In genomic region chr14:37279818-37280217, GRCh38 we compare ENCODE assay signal across 17 cellular contexts.
DNase-seq lines count a peak whose midpoint lies in the region; ATAC-seq, FAIRE-seq and TF ChIP-seq lines count a peak whose summit lies in the region.
"Had no signal": no experiment of that assay in that cellular context is flagged by ENCODE, and none has a peak within 500 bp of the region (broad histone marks: within the 10 kb centered on the region; RNA-seq: fewer than 3 reads in every experiment).

No MANE protein-coding gene starts in this region.

- no peaks in the 10 kb centered on the region for H3K36me3 ChIP-seq in HepG2 (replicated peaks in 1 of 2; ENCODE audit: control insufficient read depth in 1 of 2, insufficient read depth in 2 of 2, low read length in 2 of 2)
- no peaks in the 10 kb centered on the region for H3K36me3 ChIP-seq in OCI-LY7 (ENCODE audit: insufficient read depth, low read length)
- H3K36me3 ChIP-seq: BLaER1 treated with 17β-estradiol and CSF1 and Interleukin-3, amounts not matched to agents 10 nM and 100 nM had no signal

- H3K79me2 ChIP-seq in HepG2 (ENCODE audit: insufficient read depth, low read length) (no peaks in the 10 kb centered on the region), OCI-LY7 (ENCODE audit: insufficient read depth, low read depth, low read length) (no peaks in the 10 kb centered on the region)

- no peak overlapping the region for H2AFZ ChIP-seq in HepG2 (ENCODE audit: low read length)
- no peak overlapping the region for H2AFZ ChIP-seq in OCI-LY7 (ENCODE audit: low read length)

- H3K9me3 ChIP-seq in HepG2 (ENCODE audit: low read length) (no peaks in the 10 kb centered on the region), OCI-LY7 (ENCODE audit: low read length) (no peaks in the 10 kb centered on the region)
- H3K9me3 ChIP-seq: A549; BLaER1 treated with 17β-estradiol and CSF1 and Interleukin-3, amounts not matched to agents 10 nM and 100 nM; Caco-2 had no signal

- TF ChIP-seq RAD21 in HepG2 (CRISPR knock-in tag; IDR thresholded peaks at IDR 0.05), result no peak

- intact Hi-C loops in HepG2 (cut with micrococcal nuclease; ENCODE audit: unreplicated experiment) (no loop called here), OCI-LY7 (cut with micrococcal nuclease; ENCODE audit: unreplicated experiment) (no loop called here)

- no peaks in the 10 kb centered on the region for H4K20me1 ChIP-seq in HepG2 (ENCODE audit: insufficient read depth, low read length)
- H4K20me1 ChIP-seq in OCI-LY7 (ENCODE audit: insufficient read depth, low read length), result no peaks in the 10 kb centered on the region
- H4K20me1 ChIP-seq: BLaER1 treated with 17β-estradiol and CSF1 and Interleukin-3, amounts not matched to agents 10 nM and 100 nM had no signal

- no peaks in the 10 kb centered on the region for H3K27me3 ChIP-seq in HepG2 (ENCODE audit: control insufficient read depth in 1 of 2, insufficient read depth in 2 of 2, low read length in 2 of 2)
- H3K27me3 ChIP-seq: BLaER1 treated with 17β-estradiol and CSF1 and Interleukin-3, amounts not matched to agents 10 nM and 100 nM had no signal

- DNase-seq in amniotic epithelial cell (ENCODE audit: low read depth) (peak; percentile 1), HepG2 (ENCODE audit: low spot score) (no peak), T-helper 2 cell (no peak), OCI-LY7 (ENCODE audit: low spot score) (no peak)
- DNase-seq: AML-193; Caco-2; Calu3; CD4-positive, alpha-beta T cell; CD8-positive, alpha-beta T cell; DMS79 treated with DMSO at 0.1 percent for 48 hours; GF-D8 had no signal

- in situ Hi-C loops in HepG2 (cut with HindIII; ENCODE audit: extremely low pct_ligation_motif_present, low pct_unique_long_range_greater_than_20kb), result no loop called here

- H3K4me2 ChIP-seq in HepG2 (ENCODE audit: low read depth, low read length) (no peak overlapping the region), OCI-LY7 (ENCODE audit: low read length) (no peak overlapping the region)
- H3K4me2 ChIP-seq: A549; BLaER1 treated with 17β-estradiol and CSF1 and Interleukin-3, amounts not matched to agents 10 nM and 100 nM had no signal

- TF ChIP-seq EP300 in HepG2 (IDR thresholded peaks at IDR 0.05; ENCODE audit: low read depth in 2 of 2, low read length in 2 of 2) (no peak), HepG2 (CRISPR knock-in tag; IDR thresholded peaks at IDR 0.05; ENCODE audit: borderline replicate concordance) (no peak)

- TF ChIP-seq CTCF in HepG2 (CRISPR knock-in tag; IDR thresholded peaks at IDR 0.05) (no peak), OCI-LY7 (conservative IDR thresholded peaks at IDR 0.05; ENCODE audit: low read length) (no peak)

- H3K4me3 ChIP-seq in HepG2 (replicated peaks in 1 of 3; ENCODE audit: insufficient read depth in 1 of 3, low read depth in 2 of 3, low read length in 3 of 3), result no peak overlapping the region
- H3K4me3 ChIP-seq in OCI-LY7 (ENCODE audit: low read depth, low read length, poor library complexity, severe bottlenecking), result no peak overlapping the region
- H3K4me3 ChIP-seq: A549; BLaER1 treated with 17β-estradiol and CSF1 and Interleukin-3, amounts not matched to agents 10 nM and 100 nM had no signal

- CTCF ChIA-PET in HepG2 (lab: Yijun Ruan, JAX; ENCODE audit: low intra/inter-chr PET ratio, low total read pairs) (no interaction called here), OCI-LY7 (lab: Charles Lee; ENCODE audit: unreplicated experiment) (no interaction called here)

- no peak for TF ChIP-seq POLR2A in HepG2 (IDR thresholded peaks at IDR 0.05; ENCODE audit: insufficient read depth in 1 of 2, low read depth in 2 of 2, low read length in 2 of 2)

- BruUV-seq in HepG2 (replicated peaks; lab: Mats Ljungman, UMichigan), result no TSS peak
- no TSS peak for BruUV-seq in OCI-LY7 (replicated peaks; lab: Mats Ljungman, UMichigan)

- H3K9ac ChIP-seq in HepG2 (ENCODE audit: insufficient read depth, low read depth, low read length), result no peak overlapping the region
- H3K9ac ChIP-seq: BLaER1 treated with 17β-estradiol and CSF1 and Interleukin-3, amounts not matched to agents 10 nM and 100 nM had no signal

- no peak for FAIRE-seq in HepG2 (lab: Jason Lieb, UNC)
- FAIRE-seq: A549, D721Med, GM12891 had no signal

- H3K4me1 ChIP-seq in HepG2 (ENCODE audit: insufficient read depth, low read length), result peaks cover 15% of the 10 kb centered on the region
- no peaks in the 10 kb centered on the region for H3K4me1 ChIP-seq in OCI-LY7 (ENCODE audit: insufficient read depth, low read length, poor library complexity, severe bottlenecking)
- H3K4me1 ChIP-seq: A549; BLaER1 treated with 17β-estradiol and CSF1 and Interleukin-3, amounts not matched to agents 10 nM and 100 nM; Caco-2 had no signal

- H3K9me2 ChIP-seq in OCI-LY7 (ENCODE audit: insufficient read depth, low read length), result no peaks in the 10 kb centered on the region

- POLR2A ChIA-PET in HepG2 (lab: Yijun Ruan, JAX) (no interaction called here), OCI-LY7 (lab: Charles Lee) (interaction anchor here (0.6 kb wide), 1 partner anchor 29 kb away, joined by 4 read pairs; no protein-coding TSS in a partner anchor)

- 95% methylated on average over 2 of the region's 2 CpGs for WGBS in HepG2 (ENCODE audit: low lambda C conversion rate)

- H3K27ac ChIP-seq in HepG2 (ENCODE audit: extremely low read length, insufficient read depth, low read length), result no peak overlapping the region
- no peak overlapping the region for H3K27ac ChIP-seq in OCI-LY7 (ENCODE audit: low read depth, low read length, poor library complexity, severe bottlenecking)
- H3K27ac ChIP-seq: A549; BLaER1 treated with 17β-estradiol and CSF1 and Interleukin-3, amounts not matched to agents 10 nM and 100 nM; C4-2B had no signal

- ATAC-seq in HepG2, result peak; percentile 76
- no peak for ATAC-seq in GM18520 (IDR thresholded peaks at IDR 0.05; ENCODE audit: unreplicated experiment)
- ATAC-seq: A549; CD8-positive, alpha-beta T cell had no signal

TF ChIP-seq in HepG2, 621 proteins besides CTCF, POLR2A, EP300 and RAD21:
- TF ChIP-seq GMEB1 (CRISPR knock-in tag; IDR thresholded peaks at IDR 0.05; ENCODE audit: borderline replicate concordance), result 0 out of 2 replicates have a peak, but pooled peaks have one; percentile 23
- peak; percentile 83; the same call in 1 of the 2 replicates for TF ChIP-seq ZNF317 (CRISPR knock-in tag; IDR thresholded peaks at IDR 0.05)
- no peak for TF ChIP-seq PLRG1 (conservative IDR thresholded peaks at IDR 0.05)
